ENCODE assay signal across 30 cellular contexts in the genomic region with DNA sequence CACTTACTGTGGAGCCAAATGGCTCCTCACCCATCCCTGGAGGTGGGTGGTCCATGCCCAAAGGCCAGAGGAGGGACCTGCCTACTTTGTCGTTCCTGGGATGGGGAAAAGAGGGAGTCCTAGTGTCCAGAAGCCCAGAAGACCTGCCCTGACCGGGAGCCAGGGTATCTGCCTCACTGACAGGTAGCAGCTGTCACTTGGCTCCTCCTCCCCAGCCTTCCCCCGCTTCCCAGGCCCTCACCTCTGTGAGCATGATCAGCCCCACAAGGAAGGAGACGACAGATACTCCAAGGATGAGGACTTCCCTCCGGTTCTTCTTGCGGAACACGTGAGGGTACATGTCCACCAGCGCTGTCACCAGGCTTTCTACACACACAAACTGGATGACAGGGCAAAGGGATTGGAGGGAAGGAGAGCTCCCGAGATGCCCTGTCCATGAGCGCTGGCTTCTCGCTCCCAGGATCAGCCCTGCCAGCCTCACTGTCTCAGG. TPM values are rescaled to one million over a fixed set of nuclear protein-coding genes. Genes with fewer than 3 reads are reported as not detected.
"Had no signal": no experiment of that assay in that cellular context is flagged by ENCODE, and none has a peak within 500 bp of the region (broad histone marks: within the 10 kb centered on the region; RNA-seq: fewer than 3 reads in every experiment).

No MANE protein-coding gene starts in this region.

- FAIRE-seq: astrocyte had no signal

- H3K36me3 ChIP-seq: brain microvascular endothelial cell, colonic mucosa, esophagus muscularis mucosa, gastrocnemius medialis, heart left ventricle, WERI-Rb-1 had no signal

- H3K27me3 ChIP-seq: colonic mucosa, dorsolateral prefrontal cortex, gastrocnemius medialis had no signal

- H3K4me3 ChIP-seq: colonic mucosa, dorsolateral prefrontal cortex, esophagus muscularis mucosa, gastrocnemius medialis, heart left ventricle had no signal

- DNase-seq: activated B cell treated with CpG ODN at 0.5 μM for 24 hours; activated CD4-positive, alpha-beta T cell treated with anti-CD3 and anti-CD28 coated beads for 48 hours; activated CD4-positive, alpha-beta T cell treated with anti-CD3 and anti-CD28 coated beads, Interleukin-2, amount 50 U/mL, for 1 hour; activated CD4-positive, alpha-beta T cell treated with anti-CD3 and anti-CD28 coated beads, Interleukin-2, amount 50 U/mL, for 48 hours; activated CD8-positive, alpha-beta memory T cell treated with anti-CD3 and anti-CD28 coated beads for 24 hours; activated CD8-positive, alpha-beta T cell treated with anti-CD3 and anti-CD28 coated beads for 36 hours; activated effector memory CD4-positive, alpha-beta T cell treated with Interleukin-2 at 50 U/mL for 16 hours; activated gamma-delta T cell treated with Interleukin-2 at 50 U/mL for 16 hours; activated naive CD4-positive, alpha-beta T cell treated with anti-CD3 and anti-CD28 coated beads, Interleukin-2, amount 50 U/mL, for 16 hours; activated naive CD4-positive, alpha-beta T cell treated with Interleukin-2 at 50 U/mL for 16 hours; activated T-cell treated with anti-CD3 and anti-CD28 coated beads, Interleukin-2, amount 50 U/mL, for 4 hours; amniotic stem cell; anterior cingulate cortex; brain microvascular endothelial cell; central memory CD4-positive, alpha-beta T cell; cerebellar nuclear complex; colonic mucosa; dorsolateral prefrontal cortex; effector memory CD4-positive, alpha-beta T cell; erythroblast; foreskin keratinocyte; gastrocnemius medialis; glutamatergic neuron; heart left ventricle; T-helper 17 cell; T1000; WERI-Rb-1 had no signal

- H3K4me1 ChIP-seq: colonic mucosa, esophagus muscularis mucosa, foreskin keratinocyte, gastrocnemius medialis had no signal

- H3K27ac ChIP-seq: brain microvascular endothelial cell, colonic mucosa, esophagus muscularis mucosa, foreskin keratinocyte, gastrocnemius medialis, heart left ventricle, WERI-Rb-1 had no signal

- H3K9me3 ChIP-seq: colonic mucosa, esophagus muscularis mucosa, gastrocnemius medialis, heart left ventricle had no signal

RNA-seq across cellular contexts. Expression of a gene that starts 9.8 kb away (rescaled TPM):
- total RNA-seq: activated B cell treated with CpG ODN at 0.5 μM for 24 hours; activated CD8-positive, alpha-beta T cell treated with anti-CD3 and anti-CD28 coated beads for 36 hours; activated T-helper 17 cell treated with anti-CD3 and anti-CD28 coated beads, Interleukin-2, amount 50 U/mL, for 72 hours; foreskin keratinocyte; T-helper 17 cell had no signal
- polyA plus RNA-seq: foreskin keratinocyte had no signal

RNA-seq across cellular contexts. Expression of a gene that starts 38.8 kb away (rescaled TPM):
- total RNA-seq: activated CD8-positive, alpha-beta T cell treated with anti-CD3 and anti-CD28 coated beads for 36 hours; colonic mucosa; esophagus muscularis mucosa; foreskin keratinocyte had no signal
- polyA plus RNA-seq: foreskin keratinocyte had no signal
